27 cellular contexts compared by ENCODE assay signal in the genomic region with DNA sequence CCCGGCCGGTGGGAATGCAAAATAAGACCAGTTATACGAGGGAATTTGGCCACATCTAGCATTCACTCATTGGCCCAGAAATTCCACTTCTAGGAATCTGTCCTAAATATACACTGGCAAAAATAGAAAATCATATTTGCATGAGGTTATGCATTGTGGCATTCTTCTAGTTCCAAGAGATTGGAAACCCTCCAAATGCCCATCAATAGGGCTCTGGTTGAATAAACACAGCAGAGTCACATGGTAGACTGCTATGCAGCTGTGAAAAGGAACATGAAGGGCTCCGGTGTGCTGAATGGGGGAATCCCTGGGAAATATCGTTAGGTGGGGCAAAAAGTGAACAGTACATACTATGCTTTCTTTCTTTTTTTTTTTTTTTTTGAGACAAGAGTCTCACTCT. TPM values are rescaled to one million over a fixed set of nuclear protein-coding genes. Genes with fewer than 3 reads are reported as not detected.
A peak's percentile ranks its signal among the peaks of the same experiment; 100 is the strongest.
DNase-seq lines count a peak whose midpoint lies in the region; TF ChIP-seq lines count a peak whose summit lies in the region.
"Had no signal": no experiment of that assay in that cellular context is flagged by ENCODE, and none has a peak within 500 bp of the region (broad histone marks: within the 10 kb centered on the region; RNA-seq: fewer than 3 reads in every experiment).

No MANE protein-coding gene starts in this region.

- no peak overlapping the region for H3K27ac ChIP-seq in BLaER1
- no peak overlapping the region for H3K27ac ChIP-seq in fibroblast of lung (ENCODE audit: insufficient read depth, low read length)
- H3K27ac ChIP-seq in RWPE1 = no peak overlapping the region
- H3K27ac ChIP-seq: KMS-11, lower lobe of right lung, neural progenitor cell, prostate gland, suprapubic skin, uterus had no signal

- no peak overlapping the region for H3K4me3 Mint-ChIP-seq in activated CD4-positive, alpha-beta memory T cell treated with anti-CD3 and anti-CD28 coated beads, Interleukin-2, amount 10 ng/mL, durations not matched to agents 7 days and 5 days
- H3K4me3 Mint-ChIP-seq: activated CD4-positive, alpha-beta T cell treated with anti-CD3 and anti-CD28 coated beads, Interleukin-2, amount 10 ng/mL, durations not matched to agents 24 days and 14 days; activated naive CD4-positive, alpha-beta T cell treated with anti-CD3 and anti-CD28 coated beads, Interleukin-2, amount 50 U/mL, for 24 hours; activated T-helper 1 cell treated with anti-CD3 and anti-CD28 coated beads, Interleukin-12 subunit alpha, Interleukin-12 subunit beta, Interleukin-2, Interleukin-4 antibody, amounts not matched to agents 30 ng/mL and 10 ng/mL and 1 ng/mL, durations not matched to agents 14 hours and 24 hours and 36 hours; CD8-positive, alpha-beta memory T cell; endodermal cell; neural progenitor cell; stimulated activated effector memory CD8-positive, alpha-beta T cell treated with anti-CD3 and anti-CD28 coated beads, Interleukin-12 subunit alpha, Interleukin-12 subunit beta, amount 100 ng/mL, for 72 hours had no signal

- no peak for TF ChIP-seq CTCF in fibroblast of lung (conservative IDR thresholded peaks at IDR 0.05 in 1 of 2, IDR thresholded peaks at IDR 0.05 in 1 of 2; ENCODE audit: low read depth in 1 of 2, low read length in 2 of 2)
- no peak for TF ChIP-seq CTCF in retinal pigment epithelial cell (conservative IDR thresholded peaks at IDR 0.05; ENCODE audit: low read depth, low read length)
- TF ChIP-seq CTCF in RWPE1 (conservative IDR thresholded peaks at IDR 0.05; ENCODE audit: low read depth) = no peak

- H3K9ac ChIP-seq in BLaER1 (no peak overlapping the region), fibroblast of lung (ENCODE audit: insufficient read depth, low read length) (no peak overlapping the region)
- H3K9ac ChIP-seq: KMS-11, neural progenitor cell had no signal

- POLR2A ChIA-PET in RWPE1 (lab: Yijun Ruan, JAX; ENCODE audit: low non-redundant PET) = no interaction called here
- POLR2A ChIA-PET in activated CD4-positive, alpha-beta memory T cell treated with anti-CD3 and anti-CD28 coated beads, Interleukin-2, amount 10 ng/mL, durations not matched to agents 7 days and 5 days (lab: Charles Lee) = no interaction called here

- peaks cover 14% of the 10 kb centered on the region for H3K27me3 Mint-ChIP-seq in activated CD4-positive, alpha-beta memory T cell treated with anti-CD3 and anti-CD28 coated beads, Interleukin-2, amount 10 ng/mL, durations not matched to agents 7 days and 5 days

- no peaks in the 10 kb centered on the region for H3K9me3 Mint-ChIP-seq in activated CD4-positive, alpha-beta memory T cell treated with anti-CD3 and anti-CD28 coated beads, Interleukin-2, amount 10 ng/mL, durations not matched to agents 7 days and 5 days
- H3K9me3 Mint-ChIP-seq: activated CD4-positive, alpha-beta T cell treated with anti-CD3 and anti-CD28 coated beads, Interleukin-2, amount 10 ng/mL, durations not matched to agents 24 days and 14 days; activated naive CD4-positive, alpha-beta T cell treated with anti-CD3 and anti-CD28 coated beads, Interleukin-2, amount 50 U/mL, for 24 hours; activated T-helper 1 cell treated with anti-CD3 and anti-CD28 coated beads, Interleukin-12 subunit alpha, Interleukin-12 subunit beta, Interleukin-2, Interleukin-4 antibody, amounts not matched to agents 30 ng/mL and 10 ng/mL and 1 ng/mL, durations not matched to agents 14 hours and 24 hours and 36 hours; CD8-positive, alpha-beta memory T cell; endodermal cell; neural progenitor cell; stimulated activated effector memory CD8-positive, alpha-beta T cell treated with anti-CD3 and anti-CD28 coated beads, Interleukin-12 subunit alpha, Interleukin-12 subunit beta, amount 100 ng/mL, for 72 hours had no signal

- peaks cover 54% of the 10 kb centered on the region for H3K4me1 ChIP-seq in BLaER1
- H3K4me1 ChIP-seq in fibroblast of lung (ENCODE audit: control insufficient read depth, extremely low read depth, insufficient read depth, low read length) = peaks cover 15% of the 10 kb centered on the region

- H3K4me3 ChIP-seq in BLaER1 (no peak overlapping the region), fibroblast of lung (replicated peaks in 1 of 4; ENCODE audit: control extremely low read depth in 1 of 4, insufficient read depth in 1 of 4, low read depth in 3 of 4, low read length in 4 of 4) (no peak overlapping the region), retinal pigment epithelial cell (ENCODE audit: low read length) (no peak overlapping the region)
- H3K4me3 ChIP-seq: lower lobe of right lung, neural progenitor cell, prostate gland, skin epidermis, suprapubic skin, uterus had no signal

- DNase-seq in NCI-H1048 (lab: John Stamatoyannopoulos, UW) = peak; percentile 66
- peak; percentile 27 to 48 for DNase-seq in fibroblast of lung (ENCODE audit: low read depth in 2 of 2)
- peak; percentile 31 for DNase-seq in retinal pigment epithelial cell (ENCODE audit: low read depth)
- DNase-seq in NOMO-1 (lab: John Stamatoyannopoulos, UW; ENCODE audit: unreplicated experiment in 2 of 2) = no peak
- no peak for DNase-seq in activated CD4-positive, CD25-positive, alpha-beta regulatory T cell (lab: John Stamatoyannopoulos, UW)
- DNase-seq in RWPE1 (ENCODE audit: low spot score) = no peak
- no peak for DNase-seq in activated CD4-positive, alpha-beta memory T cell treated with anti-CD3 and anti-CD28 coated beads, Interleukin-2, amount 10 ng/mL, durations not matched to agents 7 days and 5 days
- DNase-seq: activated CD4-positive, alpha-beta T cell treated with anti-CD3 and anti-CD28 coated beads, Interleukin-2, amount 10 ng/mL, durations not matched to agents 24 days and 14 days; CD8-positive, alpha-beta memory T cell; DMS153; endodermal cell; GF-D8; islet precursor cell; lower lobe of right lung; NCI-H1694; stimulated activated CD4-positive, alpha-beta T cell treated with anti-CD3 and anti-CD28 coated beads, Interleukin-2, amount 100 ng/mL, for 24 hours; uterus had no signal

- peaks cover 32% of the 10 kb centered on the region for H3K27me3 ChIP-seq in BLaER1
- no peaks in the 10 kb centered on the region for H3K27me3 ChIP-seq in fibroblast of lung (ENCODE audit: control insufficient read depth, insufficient read depth, low read length)
- H3K27me3 ChIP-seq: neural progenitor cell, suprapubic skin, uterus had no signal

- H3K79me2 ChIP-seq in fibroblast of lung (ENCODE audit: control insufficient read depth, insufficient read depth, low read length) = no peaks in the 10 kb centered on the region

- H3K36me3 ChIP-seq in BLaER1 (no peaks in the 10 kb centered on the region), fibroblast of lung (ENCODE audit: control insufficient read depth, insufficient read depth, low read length) (no peaks in the 10 kb centered on the region)
- H3K36me3 ChIP-seq: lower lobe of right lung, neural progenitor cell, prostate gland, uterus had no signal

- no peaks in the 10 kb centered on the region for H3K36me3 Mint-ChIP-seq in activated CD4-positive, alpha-beta memory T cell treated with anti-CD3 and anti-CD28 coated beads, Interleukin-2, amount 10 ng/mL, durations not matched to agents 7 days and 5 days (ENCODE audit: low read depth)
- H3K36me3 Mint-ChIP-seq: activated naive CD4-positive, alpha-beta T cell treated with anti-CD3 and anti-CD28 coated beads, Interleukin-2, amount 50 U/mL, for 24 hours; CD8-positive, alpha-beta memory T cell; neural progenitor cell; stimulated activated effector memory CD8-positive, alpha-beta T cell treated with anti-CD3 and anti-CD28 coated beads, Interleukin-12 subunit alpha, Interleukin-12 subunit beta, amount 100 ng/mL, for 72 hours had no signal

- H4K20me1 ChIP-seq in BLaER1 = peaks cover 24% of the 10 kb centered on the region
- H4K20me1 ChIP-seq in fibroblast of lung (ENCODE audit: control insufficient read depth, extremely low read depth, insufficient read depth, low read length) = no peaks in the 10 kb centered on the region

- H3K9me3 ChIP-seq in BLaER1 = no peaks in the 10 kb centered on the region
- H3K9me3 ChIP-seq in fibroblast of lung (ENCODE audit: control insufficient read depth, insufficient read depth, low read depth, low read length) = no peaks in the 10 kb centered on the region
- H3K9me3 ChIP-seq: lower lobe of right lung, prostate gland, suprapubic skin, uterus had no signal

- H3K4me1 Mint-ChIP-seq in activated CD4-positive, alpha-beta memory T cell treated with anti-CD3 and anti-CD28 coated beads, Interleukin-2, amount 10 ng/mL, durations not matched to agents 7 days and 5 days = peaks cover 21% of the 10 kb centered on the region
- H3K4me1 Mint-ChIP-seq: stimulated activated effector memory CD8-positive, alpha-beta T cell treated with anti-CD3 and anti-CD28 coated beads, Interleukin-12 subunit alpha, Interleukin-12 subunit beta, amount 100 ng/mL, for 72 hours had no signal

- H3K4me2 ChIP-seq in BLaER1 = peak overlapping the region; percentile 33
- no peak overlapping the region for H3K4me2 ChIP-seq in fibroblast of lung (ENCODE audit: extremely low read depth, insufficient read depth, low read length)
- H3K4me2 ChIP-seq: KMS-11, neural progenitor cell had no signal

- no peak overlapping the region for H2AFZ ChIP-seq in fibroblast of lung (ENCODE audit: low read length)
- H2AFZ ChIP-seq: neural progenitor cell had no signal

- H3K27ac Mint-ChIP-seq in activated CD4-positive, alpha-beta memory T cell treated with anti-CD3 and anti-CD28 coated beads, Interleukin-2, amount 10 ng/mL, durations not matched to agents 7 days and 5 days = no peak overlapping the region
- H3K27ac Mint-ChIP-seq: activated CD4-positive, alpha-beta T cell treated with anti-CD3 and anti-CD28 coated beads, Interleukin-2, amount 10 ng/mL, durations not matched to agents 24 days and 14 days; activated naive CD4-positive, alpha-beta T cell treated with anti-CD3 and anti-CD28 coated beads, Interleukin-2, amount 50 U/mL, for 24 hours; CD8-positive, alpha-beta memory T cell; endodermal cell; stimulated activated effector memory CD8-positive, alpha-beta T cell treated with anti-CD3 and anti-CD28 coated beads, Interleukin-12 subunit alpha, Interleukin-12 subunit beta, amount 100 ng/mL, for 72 hours had no signal

- CTCF ChIA-PET in RWPE1 (lab: Yijun Ruan, JAX) = interaction anchor here (0.5 to 1.3 kb wide), 5 partner anchors 10 to 697 kb away, joined by 3 to 5 read pairs (median 3); no protein-coding TSS in a partner anchor
- CTCF ChIA-PET in activated CD4-positive, alpha-beta memory T cell treated with anti-CD3 and anti-CD28 coated beads, Interleukin-2, amount 10 ng/mL, durations not matched to agents 7 days and 5 days (lab: Charles Lee) = interaction anchor here (0.6 to 0.9 kb wide), 2 partner anchors 10 to 11 kb away, joined by 3 to 4 read pairs; no protein-coding TSS in a partner anchor

RNA-seq across cellular contexts. Expression of gene PTGES, which starts 36.8 kb away (rescaled TPM):
- 9.6 and 16.7 TPM in 2 replicates for total RNA-seq in fibroblast of lung
- polyA plus RNA-seq in fibroblast of lung = 8.8 and 13.3 TPM in 2 replicates
- polyA plus RNA-seq in fibroblast of lung (2012) = 9.3 and 11.7 TPM in 2 replicates
- 20.8 and 28.6 TPM in 2 replicates for polyA minus RNA-seq in fibroblast of lung (ENCODE audit: low replicate concordance)
- not detected for total RNA-seq in activated CD4-positive, alpha-beta memory T cell treated with anti-CD3 and anti-CD28 coated beads, Interleukin-2, amount 10 ng/mL, durations not matched to agents 7 days and 5 days
- total RNA-seq: CD8-positive, alpha-beta memory T cell had no signal
- polyA plus RNA-seq: CD8-positive, alpha-beta memory T cell had no signal

RNA-seq across cellular contexts. Expression of gene PRRX2, which starts 50.6 kb away (rescaled TPM):
- total RNA-seq in fibroblast of lung = 4.6 and 11.7 TPM in 2 replicates
- polyA plus RNA-seq in fibroblast of lung = 3.4 and 4.4 TPM in 2 replicates
- polyA plus RNA-seq in fibroblast of lung (2012) = 13.0 and 15.9 TPM in 2 replicates
- 2.3 and 2.7 TPM in 2 replicates for polyA minus RNA-seq in fibroblast of lung (ENCODE audit: low replicate concordance)
- total RNA-seq in activated CD4-positive, alpha-beta memory T cell treated with anti-CD3 and anti-CD28 coated beads, Interleukin-2, amount 10 ng/mL, durations not matched to agents 7 days and 5 days = not detected
- total RNA-seq: HT-29 had no signal
- polyA plus RNA-seq: CD8-positive, alpha-beta memory T cell had no signal

Comparison
In these comparisons a context has a peak if more than half of its experiments do, and no peak if none do; other contexts are left out.
1. DNase-seq: peak in NCI-H1048 (single experiment), fibroblast of lung (2 of 2) and retinal pigment epithelial cell (single experiment); none in NOMO-1 (0 of 2), activated CD4-positive, CD25-positive, alpha-beta regulatory T cell (0 of 4), RWPE1 (single experiment) and activated CD4-positive, alpha-beta memory T cell treated with anti-CD3 and anti-CD28 coated beads, Interleukin-2, amount 10 ng/mL, durations not matched to agents 7 days and 5 days (single experiment).
2. RNA of gene PTGES, which starts 36.8 kb away (total RNA-seq): 9.6 to 16.7 TPM in fibroblast of lung; not detected in activated CD4-positive, alpha-beta memory T cell treated with anti-CD3 and anti-CD28 coated beads, Interleukin-2, amount 10 ng/mL, durations not matched to agents 7 days and 5 days; every median in the first group is over 10 times any median in the second.